ENCODE assay signal across 22 cellular contexts in the genomic region with DNA sequence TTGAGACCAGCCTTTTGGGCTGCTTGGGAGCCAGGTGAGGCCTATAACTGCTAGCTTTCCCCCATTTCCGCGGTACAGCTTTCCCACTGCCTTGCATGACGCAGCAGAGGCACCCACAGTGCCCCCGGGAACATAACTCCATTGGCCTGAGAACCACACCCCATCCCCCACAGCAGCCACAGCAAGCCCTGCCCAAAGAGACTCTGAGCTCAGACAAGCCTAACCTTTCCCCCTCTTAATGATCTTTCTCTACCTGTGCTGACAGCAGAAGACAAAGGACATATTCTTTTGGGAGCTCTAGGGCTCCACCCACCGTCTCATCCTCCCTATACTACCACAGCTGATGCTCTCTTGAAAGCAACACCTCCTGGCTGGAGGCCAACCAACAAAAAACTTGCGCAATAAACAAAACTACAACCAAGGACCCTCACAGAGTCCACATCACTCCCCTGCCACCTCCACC.
"Had no signal": no experiment of that assay in that cellular context is flagged by ENCODE, and none has a peak within 500 bp of the region (broad histone marks: within the 10 kb centered on the region; RNA-seq: fewer than 3 reads in every experiment).

No MANE protein-coding gene starts in this region.

- H3K4me3 ChIP-seq: colonic mucosa, ovary, skin epidermis, thoracic aorta, uterus had no signal

- H3K27ac ChIP-seq: colonic mucosa, ovary, skin epidermis, thoracic aorta, uterus had no signal

- H3K27me3 ChIP-seq: colonic mucosa, ovary, uterus had no signal

- FAIRE-seq: frontal cortex, islet of Langerhans had no signal

- H3K36me3 ChIP-seq: colonic mucosa, ovary, thoracic aorta, uterus had no signal

- H3K4me1 ChIP-seq: colonic mucosa, uterus had no signal

- ATAC-seq: activated naive CD4-positive, alpha-beta T cell treated with anti-CD3 and anti-CD28 coated beads, Interleukin-2, amount 50 U/mL, for 72 hours; activated T-cell treated with anti-CD3 and anti-CD28 coated beads, Interleukin-2, amount 50 U/mL, for 72 hours; left ventricle myocardium superior; naive thymus-derived CD4-positive, alpha-beta T cell; sciatic nerve; stimulated activated naive CD8-positive, alpha-beta T cell treated with anti-CD3 and anti-CD28 coated beads, Interleukin-15, Interleukin-2, amounts not matched to agents 100 U/mL and 50 U/mL, for 24 hours had no signal

- H3K9me3 ChIP-seq: colonic mucosa, ovary, thoracic aorta, uterus had no signal

- DNase-seq: activated CD4-positive, alpha-beta T cell treated with anti-CD3 and anti-CD28 coated beads for 4 hours; activated CD4-positive, alpha-beta T cell treated with anti-CD3 and anti-CD28 coated beads, Interleukin-2, amount 50 U/mL, for 4 hours; activated naive CD4-positive, alpha-beta T cell; activated T-cell treated with anti-CD3 and anti-CD28 coated beads for 4 hours; activated T-cell treated with anti-CD3 and anti-CD28 coated beads, Interleukin-2, amount 50 U/mL, for 72 hours; cerebellar nuclear complex; colonic mucosa; effector CD8-positive, alpha-beta T cell; left ventricle myocardium superior; midbrain; naive thymus-derived CD4-positive, alpha-beta T cell; ovary; stimulated activated CD4-positive, alpha-beta T cell treated with anti-CD3 and anti-CD28 coated beads, Interleukin-12 subunit alpha, Interleukin-12 subunit beta, amount 100 ng/mL, for 4 hours; stimulated activated CD4-positive, alpha-beta T cell treated with anti-CD3 and anti-CD28 coated beads, Interleukin-4, amount 100 ng/mL, for 1 hour; stimulated activated naive CD8-positive, alpha-beta T cell treated with anti-CD3 and anti-CD28 coated beads, Interleukin-15, Interleukin-2, amounts not matched to agents 100 U/mL and 50 U/mL, for 24 hours; uterus had no signal
